Comparison of ENCODE assay signal across 9 cellular contexts in genomic region chr12:2053675-2054070, GRCh38. TPM values are rescaled to one million over a fixed set of nuclear protein-coding genes. Genes with fewer than 3 reads are reported as not detected.
DNase-seq lines count a peak whose midpoint lies in the region; ATAC-seq and TF ChIP-seq lines count a peak whose summit lies in the region.
"Had no signal": no experiment of that assay in that cellular context is flagged by ENCODE, and none has a peak within 500 bp of the region (broad histone marks: within the 10 kb centered on the region; RNA-seq: fewer than 3 reads in every experiment).

No MANE protein-coding gene starts in this region.

- H2AFZ ChIP-seq in mesenchymal stem cell (ENCODE audit: low read depth, low read length) = no peak overlapping the region

- no peak overlapping the region for H3K23ac ChIP-seq in mesenchymal stem cell (ENCODE audit: low read length in 2 of 2)

- H3K4ac ChIP-seq in mesenchymal stem cell (ENCODE audit: low read depth in 1 of 2, low read length in 2 of 2) = peak overlapping the region in 1 of 2 experiments; percentile 26

- CTCF ChIA-PET in activated CD8-positive, alpha-beta T cell treated with anti-CD3 and anti-CD28 coated beads, Interleukin-2, amount 10 ng/mL, durations not matched to agents 7 days and 5 days (lab: Charles Lee) = no interaction called here
- CTCF ChIA-PET in activated CD8-positive, alpha-beta T cell treated with anti-CD3 and anti-CD28 coated beads for 36 hours (lab: Charles Lee) = no interaction called here
- CTCF ChIA-PET in CD8-positive, alpha-beta memory T cell (lab: Charles Lee) = no interaction called here

- H2BK5ac ChIP-seq in mesenchymal stem cell (ENCODE audit: low read depth, low read length, poor library complexity, severe bottlenecking) = no peak overlapping the region

- intact Hi-C loops in activated CD8-positive, alpha-beta T cell treated with anti-CD3 and anti-CD28 coated beads for 36 hours (cut with micrococcal nuclease) = no loop called here
- intact Hi-C loops in colonic mucosa (cut with DNase I) = loop anchor here (10.0 kb wide), 1 partner anchor 531 kb away; no protein-coding TSS in a partner anchor

- WGBS in mesenchymal stem cell = under 1% methylated on average over 29 of the region's 60 CpGs
- under 1% methylated on average over 60 of the region's 60 CpGs for WGBS in urinary bladder

- POLR2A ChIA-PET in activated CD8-positive, alpha-beta T cell treated with anti-CD3 and anti-CD28 coated beads, Interleukin-2, amount 10 ng/mL, durations not matched to agents 7 days and 5 days (lab: Charles Lee) = no interaction called here
- POLR2A ChIA-PET in activated CD8-positive, alpha-beta T cell treated with anti-CD3 and anti-CD28 coated beads for 36 hours (lab: Charles Lee) = no interaction called here
- POLR2A ChIA-PET in CD8-positive, alpha-beta memory T cell (lab: Charles Lee) = no interaction called here

- H4K8ac ChIP-seq in mesenchymal stem cell (ENCODE audit: low read length) = no peak overlapping the region

- no peak overlapping the region for H4K91ac ChIP-seq in mesenchymal stem cell (ENCODE audit: low read length)

- H3K14ac ChIP-seq in mesenchymal stem cell (ENCODE audit: low read length in 2 of 2) = no peak overlapping the region

- H2BK12ac ChIP-seq in mesenchymal stem cell (ENCODE audit: low read length in 2 of 2) = no peak overlapping the region

- H3K4me3 ChIP-seq in colonic mucosa = peak overlapping the region; percentile 34
- H3K4me3 ChIP-seq in mesenchymal stem cell (ENCODE audit: insufficient read depth in 1 of 2, low read depth in 1 of 2, low read length in 2 of 2) = peak overlapping the region; percentile 57 to 96
- H3K4me3 ChIP-seq in urinary bladder (ENCODE audit: low read depth, low read length) = peak overlapping the region; percentile 63
- H3K4me3 ChIP-seq in CD8-positive, alpha-beta memory T cell (ENCODE audit: low read length) = no peak overlapping the region

- H3K4me3 Mint-ChIP-seq in activated CD8-positive, alpha-beta T cell treated with anti-CD3 and anti-CD28 coated beads, Interleukin-2, amount 10 ng/mL, durations not matched to agents 7 days and 5 days = no peak overlapping the region
- no peak overlapping the region for H3K4me3 Mint-ChIP-seq in activated CD8-positive, alpha-beta T cell treated with anti-CD3 and anti-CD28 coated beads for 36 hours
- H3K4me3 Mint-ChIP-seq in CD8-positive, alpha-beta memory T cell = no peak overlapping the region

- H3K27ac ChIP-seq in colonic mucosa = no peak overlapping the region
- no peak overlapping the region for H3K27ac ChIP-seq in mesenchymal stem cell (ENCODE audit: low read length, poor library complexity, severe bottlenecking)
- H3K27ac ChIP-seq in urinary bladder (ENCODE audit: low read depth) = no peak overlapping the region
- H3K27ac ChIP-seq in CD8-positive, alpha-beta memory T cell (ENCODE audit: low read depth, low read length) = no peak overlapping the region

- H2BK15ac ChIP-seq in mesenchymal stem cell (ENCODE audit: low read depth, poor library complexity, severe bottlenecking) = peak overlapping the region; percentile 49

- H2AK5ac ChIP-seq in mesenchymal stem cell (ENCODE audit: low read length, severe bottlenecking) = no peak overlapping the region

- H3K4me1 Mint-ChIP-seq in activated CD8-positive, alpha-beta T cell treated with anti-CD3 and anti-CD28 coated beads, Interleukin-2, amount 10 ng/mL, durations not matched to agents 7 days and 5 days (ENCODE audit: low read depth) = peaks cover 19% of the 10 kb centered on the region
- H3K4me1 Mint-ChIP-seq in activated CD8-positive, alpha-beta T cell treated with anti-CD3 and anti-CD28 coated beads for 36 hours (ENCODE audit: low read depth) = peaks cover 11% of the 10 kb centered on the region
- peaks cover 16 to 36% (median 21%) of the 10 kb centered on the region in 3 donors for H3K4me1 Mint-ChIP-seq in CD8-positive, alpha-beta memory T cell

- no peak for DNase-seq in activated CD8-positive, alpha-beta T cell treated with anti-CD3 and anti-CD28 coated beads, Interleukin-2, amount 10 ng/mL, durations not matched to agents 7 days and 5 days
- DNase-seq in activated CD8-positive, alpha-beta T cell treated with anti-CD3 and anti-CD28 coated beads for 36 hours = no peak
- DNase-seq in colonic mucosa (no peak), mesenchymal stem cell (peak; percentile 43)
- DNase-seq in CD8-positive, alpha-beta memory T cell = no peak

- H3K27me3 ChIP-seq in colonic mucosa (peaks cover 40% of the 10 kb centered on the region), mesenchymal stem cell (ENCODE audit: control insufficient read depth in 1 of 2, insufficient read depth in 1 of 2, low read length in 2 of 2) (peaks cover 0 to 69% of the 10 kb centered on the region in 2 experiments)
- H3K27me3 ChIP-seq in CD8-positive, alpha-beta memory T cell (ENCODE audit: insufficient read depth, low read length, poor library complexity, severe bottlenecking) = peaks cover 25% of the 10 kb centered on the region

- H2BK120ac ChIP-seq in mesenchymal stem cell (ENCODE audit: low read depth, low read length) = no peak overlapping the region

- H3K9me3 Mint-ChIP-seq in activated CD8-positive, alpha-beta T cell treated with anti-CD3 and anti-CD28 coated beads, Interleukin-2, amount 10 ng/mL, durations not matched to agents 7 days and 5 days (ENCODE audit: insufficient read depth) = no peaks in the 10 kb centered on the region
- H3K9me3 Mint-ChIP-seq in activated CD8-positive, alpha-beta T cell treated with anti-CD3 and anti-CD28 coated beads for 36 hours = no peaks in the 10 kb centered on the region
- H3K9me3 Mint-ChIP-seq in CD8-positive, alpha-beta memory T cell = peaks cover 0 to 2% (median 0%) of the 10 kb centered on the region in 5 donors

- H3K79me1 ChIP-seq in mesenchymal stem cell (replicated peaks; ENCODE audit: low read length, poor library complexity, severe bottlenecking) = no peaks in the 10 kb centered on the region

- H3K18ac ChIP-seq in mesenchymal stem cell (ENCODE audit: low read depth in 1 of 2, low read length in 2 of 2) = peak overlapping the region; percentile 12 to 34

- H3K36me3 Mint-ChIP-seq in activated CD8-positive, alpha-beta T cell treated with anti-CD3 and anti-CD28 coated beads, Interleukin-2, amount 10 ng/mL, durations not matched to agents 7 days and 5 days (ENCODE audit: low read depth) = no peaks in the 10 kb centered on the region
- no peaks in the 10 kb centered on the region for H3K36me3 Mint-ChIP-seq in activated CD8-positive, alpha-beta T cell treated with anti-CD3 and anti-CD28 coated beads for 36 hours (ENCODE audit: low read depth)
- no peaks in the 10 kb centered on the region for H3K36me3 Mint-ChIP-seq in CD8-positive, alpha-beta memory T cell
- H3K36me3 Mint-ChIP-seq: CD4-positive, CD25-positive, alpha-beta regulatory T cell had no signal

- H3K27ac Mint-ChIP-seq in activated CD8-positive, alpha-beta T cell treated with anti-CD3 and anti-CD28 coated beads, Interleukin-2, amount 10 ng/mL, durations not matched to agents 7 days and 5 days = no peak overlapping the region
- H3K27ac Mint-ChIP-seq in activated CD8-positive, alpha-beta T cell treated with anti-CD3 and anti-CD28 coated beads for 36 hours = no peak overlapping the region
- H3K27ac Mint-ChIP-seq in CD8-positive, alpha-beta memory T cell = no peak overlapping the region
- H3K27ac Mint-ChIP-seq: CD4-positive, CD25-positive, alpha-beta regulatory T cell had no signal

- H3K36me3 ChIP-seq in colonic mucosa = no peaks in the 10 kb centered on the region
- H3K36me3 ChIP-seq in mesenchymal stem cell (ENCODE audit: control insufficient read depth in 1 of 2, insufficient read depth in 2 of 2, low read depth in 1 of 2, low read length in 2 of 2) = no peaks in the 10 kb centered on the region
- no peaks in the 10 kb centered on the region for H3K36me3 ChIP-seq in urinary bladder (ENCODE audit: insufficient read depth)
- no peaks in the 10 kb centered on the region for H3K36me3 ChIP-seq in CD8-positive, alpha-beta memory T cell (ENCODE audit: insufficient read depth, low read length)

- TF ChIP-seq CTCF in activated CD8-positive, alpha-beta T cell treated with anti-CD3 and anti-CD28 coated beads for 36 hours (IDR thresholded peaks at IDR 0.05) = no peak
- no peak for TF ChIP-seq CTCF in colonic mucosa (IDR thresholded peaks at IDR 0.05)

- H3K4me2 ChIP-seq in mesenchymal stem cell (ENCODE audit: low read length, poor library complexity, severe bottlenecking) = peak overlapping the region; percentile 92

- H3K9me3 ChIP-seq in colonic mucosa (no peaks in the 10 kb centered on the region), mesenchymal stem cell (ENCODE audit: control insufficient read depth, low read length) (no peaks in the 10 kb centered on the region)
- no peaks in the 10 kb centered on the region for H3K9me3 ChIP-seq in CD8-positive, alpha-beta memory T cell (ENCODE audit: low read length)

- ATAC-seq in activated CD8-positive, alpha-beta T cell treated with anti-CD3 and anti-CD28 coated beads, Interleukin-2, amount 10 ng/mL, durations not matched to agents 7 days and 5 days = peak; percentile 28
- no peak for ATAC-seq in activated CD8-positive, alpha-beta T cell treated with anti-CD3 and anti-CD28 coated beads for 36 hours
- ATAC-seq in HG03175 (IDR thresholded peaks at IDR 0.05; ENCODE audit: unreplicated experiment) (no peak), GM21367 (IDR thresholded peaks at IDR 0.05; ENCODE audit: unreplicated experiment) (no peak)

- H3K9ac ChIP-seq in colonic mucosa (ENCODE audit: low read depth in 2 of 2, low read length in 2 of 2) = peak overlapping the region in 1 of 2 donors; percentile 36
- peak overlapping the region; percentile 88 for H3K9ac ChIP-seq in mesenchymal stem cell (ENCODE audit: low read length)

- H3K4me1 ChIP-seq in colonic mucosa (no peaks in the 10 kb centered on the region), mesenchymal stem cell (ENCODE audit: control insufficient read depth, insufficient read depth, low read depth, low read length) (peaks cover 18% of the 10 kb centered on the region), urinary bladder (ENCODE audit: insufficient read depth) (no peaks in the 10 kb centered on the region)
- peaks cover 4% of the 10 kb centered on the region for H3K4me1 ChIP-seq in CD8-positive, alpha-beta memory T cell (ENCODE audit: insufficient read depth, low read length)

- H3K27me3 Mint-ChIP-seq in activated CD8-positive, alpha-beta T cell treated with anti-CD3 and anti-CD28 coated beads, Interleukin-2, amount 10 ng/mL, durations not matched to agents 7 days and 5 days (ENCODE audit: low read depth) = peaks cover 79% of the 10 kb centered on the region
- peaks cover 60% of the 10 kb centered on the region for H3K27me3 Mint-ChIP-seq in activated CD8-positive, alpha-beta T cell treated with anti-CD3 and anti-CD28 coated beads for 36 hours
- peaks cover 35 to 84% of the 10 kb centered on the region in 2 donors for H3K27me3 Mint-ChIP-seq in CD8-positive, alpha-beta memory T cell

RNA-seq across cellular contexts. Expression of gene CACNA1C, which starts 0.9 kb away (rescaled TPM):
- total RNA-seq in activated CD8-positive, alpha-beta T cell treated with anti-CD3 and anti-CD28 coated beads, Interleukin-2, amount 10 ng/mL, durations not matched to agents 7 days and 5 days = under 1 TPM; 0.08 TPM
- total RNA-seq in activated CD8-positive, alpha-beta T cell treated with anti-CD3 and anti-CD28 coated beads for 36 hours = under 1 TPM; 0.02 to 0.05 TPM
- 10 to 100 TPM in 1 of 2 donors, under 1 TPM in 1; 0.84 to 10.2 TPM for total RNA-seq in colonic mucosa
- polyA plus RNA-seq in mesenchymal stem cell (2013, experiment 1 of 2) = 2.9 TPM
- polyA plus RNA-seq in mesenchymal stem cell (2013, experiment 2 of 2) = 2.8 TPM
- total RNA-seq in urinary bladder = 25.7 TPM
- polyA plus RNA-seq in urinary bladder = 34.5 TPM
- under 1 TPM; 0.04 TPM for total RNA-seq in CD8-positive, alpha-beta memory T cell
- polyA plus RNA-seq in CD8-positive, alpha-beta memory T cell = 0.10 TPM

RNA-seq across cellular contexts. Expression of gene DCP1B, which starts 49.4 kb away (rescaled TPM):
- total RNA-seq in activated CD8-positive, alpha-beta T cell treated with anti-CD3 and anti-CD28 coated beads, Interleukin-2, amount 10 ng/mL, durations not matched to agents 7 days and 5 days = 10 to 100 TPM; 12.8 to 13.3 TPM
- total RNA-seq in activated CD8-positive, alpha-beta T cell treated with anti-CD3 and anti-CD28 coated beads for 36 hours = 10 to 100 TPM; 14.2 to 15.7 TPM
- total RNA-seq in colonic mucosa (10 to 100 TPM in 1 of 2 donors, 1 to 10 TPM in 1; 9.6 to 10.8 TPM), urinary bladder (16.7 TPM)
- polyA plus RNA-seq in mesenchymal stem cell (2013, experiment 1 of 2) = 28.4 TPM
- 26.4 TPM for polyA plus RNA-seq in mesenchymal stem cell (2013, experiment 2 of 2)
- polyA plus RNA-seq in urinary bladder = 24.4 TPM
- 10 to 100 TPM; 13.9 to 16.7 TPM for total RNA-seq in CD8-positive, alpha-beta memory T cell
- polyA plus RNA-seq in CD8-positive, alpha-beta memory T cell = 26.0 TPM
